ENCODE assay signal across 28 cellular contexts in genomic region chr15:80382285-80382684, GRCh38.
"Had no signal": no experiment of that assay in that cellular context is flagged by ENCODE, and none has a peak within 500 bp of the region (broad histone marks: within the 10 kb centered on the region; RNA-seq: fewer than 3 reads in every experiment).

No MANE protein-coding gene starts in this region.

- H3K4me1 ChIP-seq: colonic mucosa, esophagus muscularis mucosa, esophagus squamous epithelium, foreskin keratinocyte, gastroesophageal sphincter, heart left ventricle, heart right ventricle had no signal

- H3K9me3 ChIP-seq: colonic mucosa, esophagus muscularis mucosa, esophagus squamous epithelium, gastrocnemius medialis, gastroesophageal sphincter, heart left ventricle had no signal

- H2AFZ ChIP-seq: hepatocyte had no signal

- H3K36me3 ChIP-seq: colonic mucosa, esophagus muscularis mucosa, esophagus squamous epithelium, gastrocnemius medialis, gastroesophageal sphincter, heart left ventricle, heart right ventricle had no signal

- H3K4me2 ChIP-seq: hepatocyte had no signal

- H3K27ac ChIP-seq: colonic mucosa, coronary artery, dorsolateral prefrontal cortex, epithelial cell of prostate, esophagus muscularis mucosa, esophagus squamous epithelium, foreskin keratinocyte, gastrocnemius medialis, gastroesophageal sphincter, heart left ventricle, heart right ventricle, hepatocyte had no signal

- FAIRE-seq: endometrium, endothelial cell of umbilical vein, frontal cortex had no signal

- ATAC-seq: effector memory CD8-positive, alpha-beta T cell; esophagus mucosa; foreskin keratinocyte; gastrocnemius medialis; gastroesophageal sphincter; heart left ventricle; heart right ventricle had no signal

- H3K4me3 ChIP-seq: colonic mucosa, coronary artery, dorsolateral prefrontal cortex, esophagus muscularis mucosa, esophagus squamous epithelium, gastrocnemius medialis, gastroesophageal sphincter, heart left ventricle, heart right ventricle, hepatocyte had no signal

- H3K27me3 ChIP-seq: colonic mucosa, dorsolateral prefrontal cortex, esophagus muscularis mucosa, foreskin keratinocyte, gastrocnemius medialis, gastroesophageal sphincter had no signal

- H3K79me2 ChIP-seq: hepatocyte had no signal

- DNase-seq: colonic mucosa; cortex of kidney; dermis blood vessel endothelial cell; dorsolateral prefrontal cortex; effector CD4-positive, alpha-beta T cell; effector CD8-positive, alpha-beta T cell; effector memory CD4-positive, alpha-beta T cell; effector memory CD8-positive, alpha-beta T cell; endodermal cell; erythroblast; esophagus squamous epithelium; foreskin fibroblast; foreskin keratinocyte; foreskin melanocyte; gastrocnemius medialis; glutamatergic neuron; head of caudate nucleus; heart left ventricle; heart right ventricle had no signal
